Comparison of ENCODE assay signal across 8 cellular contexts in the genomic region with DNA sequence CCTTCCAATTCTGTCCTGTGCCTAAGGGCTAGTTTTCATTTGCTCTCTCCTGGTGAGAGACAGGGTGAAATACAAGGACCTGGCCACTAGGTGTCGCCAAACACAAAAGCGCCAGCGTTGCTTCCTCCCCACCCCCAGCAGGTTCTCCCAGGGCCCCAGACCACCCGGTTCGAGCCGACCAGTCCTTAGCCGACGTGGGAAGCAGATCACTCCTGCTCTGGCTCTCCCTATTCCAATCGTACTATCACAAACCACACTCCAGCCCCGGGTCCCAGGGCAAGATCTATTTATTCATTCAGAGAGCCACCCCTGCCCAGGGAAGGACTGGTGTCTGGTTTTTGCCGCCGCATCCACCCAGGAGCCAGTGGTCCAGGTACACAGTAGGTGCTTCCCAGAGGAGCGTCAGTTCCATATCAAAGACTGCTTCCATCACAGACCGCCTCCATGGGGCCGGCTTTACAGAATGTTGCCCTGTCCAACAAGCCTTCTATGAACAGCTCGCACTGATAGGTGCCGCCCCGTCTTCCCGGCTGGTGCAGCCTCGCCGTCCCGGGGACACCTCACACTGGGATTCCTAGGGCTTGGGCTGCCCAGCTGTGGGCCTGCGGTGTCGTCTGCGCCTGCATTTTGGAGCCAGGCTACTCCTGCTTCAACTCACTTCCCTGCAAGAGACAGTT. TPM values are rescaled to one million over a fixed set of nuclear protein-coding genes. Genes with fewer than 3 reads are reported as not detected.
DNase-seq lines count a peak whose midpoint lies in the region; ATAC-seq and TF ChIP-seq lines count a peak whose summit lies in the region.

No MANE protein-coding gene starts in this region.

- H3K4me1 Mint-ChIP-seq in osteocyte (ENCODE audit: unreplicated experiment) = peaks cover 4% of the 10 kb centered on the region

- peak overlapping the region; percentile 27 for H3K4me3 Mint-ChIP-seq in osteocyte (ENCODE audit: unreplicated experiment)

- H3K27ac ChIP-seq in SK-N-MC = no peak overlapping the region
- H3K27ac ChIP-seq in tibial nerve = peak overlapping the region in 1 of 4 donors; percentile 20

- intact Hi-C loops in head of caudate nucleus (cut with DNase I) = loop anchor here (10.0 kb wide), 2 partner anchors 70 to 550 kb away; a partner anchor contains a TSS

- H3K4me3 ChIP-seq in SK-N-MC = peak overlapping the region; percentile 72
- no peak overlapping the region for H3K4me3 ChIP-seq in tibial nerve

- TF ChIP-seq CTCF in GM12873 (IDR thresholded peaks at IDR 0.05; ENCODE audit: insufficient read depth, low read depth, low read length, missing control alignments) (peak; percentile 98), osteocyte (IDR thresholded peaks at IDR 0.05) (peak; percentile 94), tibial nerve (IDR thresholded peaks at IDR 0.05) (peak; percentile 84 to 93 (median 91))

- TF ChIP-seq POLR2A in tibial nerve (IDR thresholded peaks at IDR 0.05) = no peak

- ATAC-seq in GM18511 (IDR thresholded peaks at IDR 0.05; ENCODE audit: unreplicated experiment) = no peak

- peaks cover 0 to 14% (median 4%) of the 10 kb centered on the region in 4 donors for H3K4me1 ChIP-seq in tibial nerve

- DNase-seq in LoVo (ENCODE audit: low spot score) (peak; percentile 61), SK-N-MC (ENCODE audit: low read depth, low spot score) (peak; percentile 42), head of caudate nucleus (peak; percentile 64 to 93 (median 81)), osteocyte (ENCODE audit: extremely low spot score, unreplicated experiment) (peak; percentile 90), tibial nerve (ENCODE audit: low spot score in 2 of 2) (peak; percentile 34 to 60)
- DNase-seq in activated naive CD4-positive, alpha-beta T cell treated with anti-CD3 and anti-CD28 coated beads, Interleukin-2, amount 50 U/mL, for 16 hours = peak; percentile 74

- H3K27me3 ChIP-seq in tibial nerve = no peaks in the 10 kb centered on the region

- no peak overlapping the region for H3K27ac Mint-ChIP-seq in osteocyte (ENCODE audit: unreplicated experiment)

- H3K36me3 ChIP-seq in SK-N-MC (ENCODE audit: insufficient read depth, low read length) (no peaks in the 10 kb centered on the region), tibial nerve (peaks cover 0 to 32% (median 0%) of the 10 kb centered on the region in 3 donors)

- no peaks in the 10 kb centered on the region for H3K9me3 Mint-ChIP-seq in osteocyte (ENCODE audit: unreplicated experiment)

- TF ChIP-seq EP300 in tibial nerve (IDR thresholded peaks at IDR 0.05) = no peak

- H3K36me3 Mint-ChIP-seq in osteocyte (ENCODE audit: unreplicated experiment) = no peaks in the 10 kb centered on the region

- peak overlapping the region; percentile 50 for H3K9ac ChIP-seq in SK-N-MC (ENCODE audit: insufficient read length)

- H3K27me3 Mint-ChIP-seq in osteocyte (ENCODE audit: unreplicated experiment) = no peaks in the 10 kb centered on the region

- 13 to 31% methylated on average over 19 to 25 of the region's 25 CpGs for WGBS in tibial nerve, 2 donors

- H3K9me3 ChIP-seq in SK-N-MC (ENCODE audit: low read depth, low read length) (no peaks in the 10 kb centered on the region), tibial nerve (no peaks in the 10 kb centered on the region)

RNA-seq across cellular contexts. Expression of a gene that starts 35.0 kb away (rescaled TPM):
- total RNA-seq in osteocyte (27.6 and 30.4 TPM in 2 replicates), tibial nerve (10 to 100 TPM; 17.0 to 24.9 (median 20.3) TPM)

RNA-seq across cellular contexts. Expression of a gene that starts 51.3 kb away (rescaled TPM):
- 179 and 187 TPM in 2 replicates for total RNA-seq in osteocyte
- 10 to 100 TPM; 60.9 to 90.6 (median 72.5) TPM for total RNA-seq in tibial nerve
